ENCODE assay signal across 1 cellular context in genomic region chr9:17995031-17995430, GRCh38.
TF ChIP-seq lines count a peak whose summit lies in the region.

No MANE protein-coding gene starts in this region.

TF ChIP-seq in WTC11, 78 proteins besides CTCF, POLR2A, EP300 and RAD21 (continued from another document):
- TF ChIP-seq ARID4B (CRISPR knock-in tag; IDR thresholded peaks at IDR 0.05; ENCODE audit: borderline replicate concordance): no peak
